ENCODE assay signal across 22 cellular contexts in the genomic region with DNA sequence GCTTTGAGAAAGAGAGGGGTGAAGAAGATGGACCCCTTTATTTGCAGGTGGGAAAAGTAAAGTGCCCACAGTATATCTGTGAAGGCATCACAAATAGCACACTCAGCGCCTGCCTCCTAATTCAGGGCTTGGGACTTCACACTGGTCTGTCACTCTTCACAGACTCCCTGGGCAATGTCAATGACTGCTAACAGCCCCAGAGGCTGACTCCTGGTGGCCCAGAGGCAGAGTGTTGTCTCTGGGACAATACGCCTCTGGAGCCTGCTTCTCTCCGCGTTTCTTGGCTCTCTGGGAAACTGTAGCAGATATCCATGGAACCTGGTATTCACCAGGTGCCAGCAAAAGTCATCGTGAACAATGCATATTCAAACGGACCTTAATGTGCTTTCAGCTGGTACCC.
DNase-seq lines count a peak whose midpoint lies in the region; FAIRE-seq and TF ChIP-seq lines count a peak whose summit lies in the region.
"Had no signal": no experiment of that assay in that cellular context is flagged by ENCODE, and none has a peak within 500 bp of the region (broad histone marks: within the 10 kb centered on the region; RNA-seq: fewer than 3 reads in every experiment).

No MANE protein-coding gene starts in this region.

- no peaks in the 10 kb centered on the region for H3F3A ChIP-seq in smooth muscle cell (ENCODE audit: low read depth)

- no peaks in the 10 kb centered on the region for H3K27me3 Mint-ChIP-seq in progenitor cell of endocrine pancreas
- H3K27me3 Mint-ChIP-seq: CD4-positive, alpha-beta T cell had no signal

- H3K9me3 Mint-ChIP-seq in progenitor cell of endocrine pancreas (ENCODE audit: low read depth): peaks cover 3% of the 10 kb centered on the region
- H3K9me3 Mint-ChIP-seq: CD4-positive, alpha-beta T cell; T-helper 2 cell treated with Interferon-gamma antibody and Interleukin-4, amounts not matched to agents 5 μg/mL and 100 μg/mL, for 36 hours had no signal

- peaks cover 4% of the 10 kb centered on the region for H3K4me1 Mint-ChIP-seq in progenitor cell of endocrine pancreas (ENCODE audit: low read depth)

- H3K27ac ChIP-seq in SJSA1: peak overlapping the region; percentile 64
- peak overlapping the region; percentile 45 for H3K27ac ChIP-seq in epithelial cell of prostate
- H3K27ac ChIP-seq in smooth muscle cell (ENCODE audit: low read depth): peak overlapping the region; percentile 91
- H3K27ac ChIP-seq: heart right ventricle, neutrophil, testis had no signal

- H4K20me1 ChIP-seq in smooth muscle cell (ENCODE audit: low read depth): no peaks in the 10 kb centered on the region

- no peak overlapping the region for H3K27ac Mint-ChIP-seq in progenitor cell of endocrine pancreas
- H3K27ac Mint-ChIP-seq: CD4-positive, alpha-beta T cell; T-helper 2 cell treated with Interferon-gamma antibody and Interleukin-4, amounts not matched to agents 5 μg/mL and 100 μg/mL, for 36 hours had no signal

- WGBS in smooth muscle cell (ENCODE audit: low lambda C conversion rate): 69% methylated on average over 6 of the region's 6 CpGs

- TF ChIP-seq CTCF in smooth muscle cell (IDR thresholded peaks at IDR 0.05; ENCODE audit: borderline replicate concordance, insufficient read depth, poor library complexity, severe bottlenecking): no peak
- TF ChIP-seq CTCF in progenitor cell of endocrine pancreas (IDR thresholded peaks at IDR 0.05; ENCODE audit: unreplicated experiment): no peak

- no peaks in the 10 kb centered on the region for H3K9me3 ChIP-seq in SJSA1 (replicated peaks)
- no peaks in the 10 kb centered on the region for H3K9me3 ChIP-seq in smooth muscle cell (replicated peaks; ENCODE audit: low read depth)
- H3K9me3 ChIP-seq: heart right ventricle, neutrophil, testis had no signal

- no peak overlapping the region for H3K4me3 Mint-ChIP-seq in progenitor cell of endocrine pancreas (ENCODE audit: low read depth)
- H3K4me3 Mint-ChIP-seq: CD4-positive, alpha-beta T cell; T-helper 2 cell treated with Interferon-gamma antibody and Interleukin-4, amounts not matched to agents 5 μg/mL and 100 μg/mL, for 36 hours had no signal

- H2AFZ ChIP-seq in smooth muscle cell (ENCODE audit: low read depth): no peak overlapping the region

- H3K4me3 ChIP-seq in SJSA1 (no peak overlapping the region), smooth muscle cell (no peak overlapping the region)
- H3K4me3 ChIP-seq: heart right ventricle, testis had no signal

- H3K36me3 Mint-ChIP-seq in progenitor cell of endocrine pancreas (ENCODE audit: insufficient read depth): peaks cover 3% of the 10 kb centered on the region

- peak overlapping the region; percentile 76 for H3K9ac ChIP-seq in smooth muscle cell (ENCODE audit: low read depth)

- no peak for FAIRE-seq in HTR-8/SVneo (lab: Jason Lieb, UNC)
- FAIRE-seq: colon had no signal

- H3K4me2 ChIP-seq in smooth muscle cell: no peak overlapping the region

- no peaks in the 10 kb centered on the region for H3K79me2 ChIP-seq in smooth muscle cell (ENCODE audit: low read depth)

- H3K4me1 ChIP-seq in SJSA1 (replicated peaks): peaks cover 26% of the 10 kb centered on the region
- H3K4me1 ChIP-seq in smooth muscle cell (ENCODE audit: low read depth): peaks cover 8% of the 10 kb centered on the region
- H3K4me1 ChIP-seq: testis had no signal

- peak; percentile 6 for DNase-seq in NCI-H146 (lab: John Stamatoyannopoulos, UW)
- no peak for DNase-seq in NCI-H146 treated with DMSO at 0.1 percent for 48 hours (lab: John Stamatoyannopoulos, UW; ENCODE audit: unreplicated experiment)
- DNase-seq in SJSA1 (ENCODE audit: low read depth in 1 of 2, low spot score in 2 of 2): no peak
- no peak for DNase-seq in epithelial cell of prostate (ENCODE audit: low read depth, low spot score)
- DNase-seq in smooth muscle cell (lab: John Stamatoyannopoulos, UW; ENCODE audit: unreplicated experiment): no peak
- DNase-seq in activated CD8-positive, alpha-beta memory T cell treated with anti-CD3 and anti-CD28 coated beads, Interleukin-2, amount 50 U/mL, for 4 hours: no peak
- DNase-seq in HTR-8/SVneo (ENCODE audit: insufficient read length, low spot score): no peak
- no peak for DNase-seq in progenitor cell of endocrine pancreas (ENCODE audit: low spot score, unreplicated experiment)
- DNase-seq: 8988T; activated CD4-positive, alpha-beta T cell treated with anti-CD3 and anti-CD28 coated beads for 48 hours; activated naive CD4-positive, alpha-beta T cell; activated T-cell treated with anti-CD3 and anti-CD28 coated beads, Interleukin-2, amount 50 U/mL, for 48 hours; CD4-positive, alpha-beta T cell; effector CD4-positive, alpha-beta T cell; H7; heart right ventricle; left cardiac atrium; stimulated activated naive CD4-positive, alpha-beta T cell treated with Interleukin-2 at 50 U/mL for 16 hours; testis had no signal

- H3K27me3 ChIP-seq in SJSA1 (replicated peaks) (no peaks in the 10 kb centered on the region), smooth muscle cell (ENCODE audit: low read depth) (no peaks in the 10 kb centered on the region)
- H3K27me3 ChIP-seq: heart right ventricle, neutrophil, testis had no signal

- H3K36me3 ChIP-seq in SJSA1 (no peaks in the 10 kb centered on the region), smooth muscle cell (ENCODE audit: low read depth) (no peaks in the 10 kb centered on the region)
- H3K36me3 ChIP-seq: heart right ventricle, neutrophil had no signal
